In the genomic region with DNA sequence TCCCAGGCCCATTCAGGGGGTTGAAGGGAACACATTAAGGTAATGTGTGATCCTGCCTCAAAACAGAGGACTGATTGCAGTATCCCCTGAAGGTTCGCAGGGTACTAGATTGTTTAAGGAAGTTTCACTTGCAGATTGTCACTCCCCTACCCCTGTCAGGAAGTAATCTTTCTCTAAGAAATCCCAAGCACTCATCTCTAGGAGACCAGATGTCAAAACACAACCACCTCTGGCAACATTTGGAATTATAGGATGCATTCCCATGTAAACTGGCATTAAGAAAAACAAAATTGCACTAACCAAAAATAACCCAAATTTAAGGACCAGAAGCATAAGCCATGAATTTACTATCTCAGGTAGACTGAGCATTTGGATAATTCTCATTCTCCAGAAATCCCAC, we compare ENCODE assay signal across 9 cellular contexts. TPM values are rescaled to one million over a fixed set of nuclear protein-coding genes. Genes with fewer than 3 reads are reported as not detected.
DNase-seq lines count a peak whose midpoint lies in the region; ATAC-seq and TF ChIP-seq lines count a peak whose summit lies in the region.
"Had no signal": no experiment of that assay in that cellular context is flagged by ENCODE, and none has a peak within 500 bp of the region (broad histone marks: within the 10 kb centered on the region; RNA-seq: fewer than 3 reads in every experiment).

No MANE protein-coding gene starts in this region.

- peaks cover 0 to 35% (median 3%) of the 10 kb centered on the region in 3 donors for H3K36me3 Mint-ChIP-seq in CD8-positive, alpha-beta memory T cell
- H3K36me3 Mint-ChIP-seq in IgD-negative memory B cell (no peaks in the 10 kb centered on the region), brain (peaks cover 30% of the 10 kb centered on the region), natural killer cell (no peaks in the 10 kb centered on the region)

- TF ChIP-seq CTCF in brain (conservative IDR thresholded peaks at IDR 0.05) (no peak), natural killer cell (IDR thresholded peaks at IDR 0.05) (no peak), tibial nerve (IDR thresholded peaks at IDR 0.05) (no peak)

- intact Hi-C loops in natural killer cell (cut with micrococcal nuclease) = no loop called here

- POLR2A ChIA-PET in CD8-positive, alpha-beta memory T cell (lab: Charles Lee) = interaction anchor here (0.6 to 1.4 kb wide), 3 partner anchors 69 to 199 kb away, joined by 3 to 4 read pairs (median 3); no protein-coding TSS in a partner anchor

- peaks cover 0 to 1% (median 0%) of the 10 kb centered on the region in 5 donors for H3K9me3 Mint-ChIP-seq in CD8-positive, alpha-beta memory T cell
- H3K9me3 Mint-ChIP-seq in IgD-negative memory B cell (no peaks in the 10 kb centered on the region), brain (peaks cover 0 to 4% (median 0%) of the 10 kb centered on the region in 5 experiments), natural killer cell (no peaks in the 10 kb centered on the region)

- no peak overlapping the region for H3K4me3 ChIP-seq in CD8-positive, alpha-beta memory T cell (ENCODE audit: low read length)
- H3K4me3 ChIP-seq in tibial nerve = peak overlapping the region in 1 of 4 donors; percentile 72

- DNase-seq in CD8-positive, alpha-beta memory T cell = no peak
- no peak for DNase-seq in natural killer cell
- DNase-seq in GM19238 (ENCODE audit: insufficient read length, low spot score) = no peak
- no peak for DNase-seq in kidney tubule cell (ENCODE audit: low spot score)
- DNase-seq in NCI-H69 (lab: John Stamatoyannopoulos, UW) = no peak
- no peak for DNase-seq in tibial nerve (ENCODE audit: low spot score in 2 of 2)
- DNase-seq: activated CD8-positive, alpha-beta memory T cell treated with anti-CD3 and anti-CD28 coated beads for 24 hours had no signal

- CTCF ChIA-PET in CD8-positive, alpha-beta memory T cell (lab: Charles Lee) = interaction anchor here (0.8 to 5.5 kb wide), 8 partner anchors 9 to 149 kb away, joined by 3 to 68 read pairs (median 22); a partner anchor contains a TSS

- WGBS in tibial nerve, 2 donors = 82 to 92% methylated on average over 1 of the region's 1 CpG

- no peaks in the 10 kb centered on the region for H3K9me3 ChIP-seq in CD8-positive, alpha-beta memory T cell (ENCODE audit: low read length)
- H3K9me3 ChIP-seq in tibial nerve = no peaks in the 10 kb centered on the region

- H3K27me3 ChIP-seq in CD8-positive, alpha-beta memory T cell (ENCODE audit: insufficient read depth, low read length, poor library complexity, severe bottlenecking) = no peaks in the 10 kb centered on the region
- H3K27me3 ChIP-seq in tibial nerve = no peaks in the 10 kb centered on the region

- ATAC-seq in natural killer cell = no peak

- peaks cover 4% of the 10 kb centered on the region for H3K36me3 ChIP-seq in CD8-positive, alpha-beta memory T cell (ENCODE audit: insufficient read depth, low read length)
- peaks cover 0 to 29% (median 0%) of the 10 kb centered on the region in 3 donors for H3K36me3 ChIP-seq in tibial nerve

- H3K4me3 Mint-ChIP-seq in CD8-positive, alpha-beta memory T cell = peak overlapping the region; percentile 23 to 87 (median 61)
- H3K4me3 Mint-ChIP-seq in IgD-negative memory B cell (peak overlapping the region; percentile 50 to 97 (median 85)), brain (peak overlapping the region; percentile 99 to 100 (median 99)), natural killer cell (peak overlapping the region; percentile 53)

- no peak for TF ChIP-seq POLR2A in tibial nerve (IDR thresholded peaks at IDR 0.05)

- H3K4me1 Mint-ChIP-seq in CD8-positive, alpha-beta memory T cell = peaks cover 26 to 45% (median 42%) of the 10 kb centered on the region in 3 donors
- H3K4me1 Mint-ChIP-seq in IgD-negative memory B cell (peaks cover 14 to 21% (median 16%) of the 10 kb centered on the region in 3 donors), brain (peaks cover 48% of the 10 kb centered on the region), natural killer cell (peaks cover 24 to 31% of the 10 kb centered on the region in 2 donors)

- peaks cover 17% of the 10 kb centered on the region for H3K4me1 ChIP-seq in CD8-positive, alpha-beta memory T cell (ENCODE audit: insufficient read depth, low read length)
- peaks cover 0 to 30% (median 16%) of the 10 kb centered on the region in 4 donors for H3K4me1 ChIP-seq in tibial nerve

- peak overlapping the region; percentile 36 to 90 (median 74) for H3K27ac Mint-ChIP-seq in CD8-positive, alpha-beta memory T cell
- H3K27ac Mint-ChIP-seq in IgD-negative memory B cell = peak overlapping the region in 2 of 3 donors; percentile 28 to 95
- peak overlapping the region in 4 of 5 experiments; percentile 79 to 95 (median 83) for H3K27ac Mint-ChIP-seq in brain
- H3K27ac Mint-ChIP-seq in natural killer cell = peak overlapping the region; percentile 63 to 77

- H3K27ac ChIP-seq in CD8-positive, alpha-beta memory T cell (ENCODE audit: low read depth, low read length) = no peak overlapping the region
- no peak overlapping the region for H3K27ac ChIP-seq in tibial nerve

- H3K27me3 Mint-ChIP-seq in CD8-positive, alpha-beta memory T cell = peaks cover 0 to 2% of the 10 kb centered on the region in 2 donors
- no peaks in the 10 kb centered on the region for H3K27me3 Mint-ChIP-seq in IgD-negative memory B cell
- H3K27me3 Mint-ChIP-seq in brain = peaks cover 18% of the 10 kb centered on the region
- no peaks in the 10 kb centered on the region for H3K27me3 Mint-ChIP-seq in natural killer cell (ENCODE audit: low read depth in 2 of 2)

- TF ChIP-seq EP300 in tibial nerve (IDR thresholded peaks at IDR 0.05) = no peak

RNA-seq across cellular contexts. Expression of a gene that starts 1.6 kb away (rescaled TPM):
- total RNA-seq in CD8-positive, alpha-beta memory T cell = 100 to 1,000 TPM; 124 to 129 TPM
- polyA plus RNA-seq in CD8-positive, alpha-beta memory T cell = 24.3 TPM
- polyA plus RNA-seq in IgD-negative memory B cell (15.8 TPM), brain (ENCODE audit: insufficient read depth, low read depth, low replicate concordance) (37.5 TPM)
- total RNA-seq in natural killer cell (10 to 100 TPM in 2 of 3 donors, 1 to 10 TPM in 1; 9.0 to 11.8 (median 11.4) TPM), tibial nerve (10 to 100 TPM; 17.3 to 24.6 (median 21.6) TPM)

RNA-seq across cellular contexts. Expression of a gene that starts 25.9 kb away (rescaled TPM):
- under 1 TPM; 0.89 to 0.96 TPM for total RNA-seq in CD8-positive, alpha-beta memory T cell
- 1.5 TPM for polyA plus RNA-seq in CD8-positive, alpha-beta memory T cell
- polyA plus RNA-seq in IgD-negative memory B cell (0.06 TPM), brain (ENCODE audit: insufficient read depth, low read depth, low replicate concordance) (23.4 TPM)
- total RNA-seq in natural killer cell (1 to 10 TPM in 1 of 3 donors, under 1 TPM in 2; 0.49 to 1.0 (median 0.83) TPM), tibial nerve (10 to 100 TPM; 12.6 to 27.8 (median 20.1) TPM)

Comparison
In these comparisons a context has a peak if more than half of its experiments do, and no peak if none do; other contexts are left out.
1. RNA of a gene that starts 1.6 kb away (total RNA-seq): 124 to 129 TPM in CD8-positive, alpha-beta memory T cell; 17.3 to 24.6 TPM in tibial nerve and 9.0 to 11.8 TPM in natural killer cell; every median in the first group is over 4 times any median in the second.
2. RNA of a gene that starts 25.9 kb away (total RNA-seq): 12.6 to 27.8 TPM in tibial nerve; 0.89 to 0.96 TPM in CD8-positive, alpha-beta memory T cell and 0.49 to 1.0 TPM in natural killer cell; every median in the first group is over 4 times any median in the second.
3. Peak in every context shown above with its lines, with median percentiles within 50 percentile points of each other: H3K27ac Mint-ChIP-seq and H3K4me3 Mint-ChIP-seq.